Comparison of ENCODE assay signal across 11 cellular contexts in the genomic region with DNA sequence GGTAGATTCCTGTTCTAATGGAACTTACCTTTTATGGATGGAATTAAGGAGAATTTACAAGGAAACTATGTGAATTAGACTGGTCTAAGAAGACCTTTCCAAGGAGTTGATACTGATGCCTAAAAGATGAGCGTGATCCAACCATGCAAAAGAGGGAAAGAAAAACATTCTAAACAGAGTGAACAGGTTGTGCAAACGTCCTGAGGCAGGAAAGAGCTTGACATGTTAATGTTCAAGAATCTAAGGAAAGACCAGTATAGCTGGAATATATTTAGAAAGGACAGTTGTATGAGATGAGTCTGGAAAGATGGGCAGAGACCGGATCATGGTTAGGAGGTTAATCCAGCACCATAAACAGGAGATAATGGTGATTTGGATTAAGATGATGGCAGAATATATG. TPM values are rescaled to one million over a fixed set of nuclear protein-coding genes. Genes with fewer than 3 reads are reported as not detected.
A peak's percentile ranks its signal among the peaks of the same experiment; 100 is the strongest.
DNase-seq lines count a peak whose midpoint lies in the region; ATAC-seq and TF ChIP-seq lines count a peak whose summit lies in the region.
"Had no signal": no experiment of that assay in that cellular context is flagged by ENCODE, and none has a peak within 500 bp of the region (broad histone marks: within the 10 kb centered on the region; RNA-seq: fewer than 3 reads in every experiment).

No MANE protein-coding gene starts in this region.

- intact Hi-C loops in activated CD4-positive, alpha-beta T cell treated with anti-CD3 and anti-CD28 coated beads for 36 hours (cut with DNase I, micrococcal nuclease), result loop anchor here in 1 of 2 experiments (5.0 kb wide), 1 partner anchor 74 kb away; no protein-coding TSS in a partner anchor

- TF ChIP-seq CTCF in KMS-11 (conservative IDR thresholded peaks at IDR 0.05; ENCODE audit: low read depth, low read length) (no peak), neural crest cell (conservative IDR thresholded peaks at IDR 0.05) (no peak), omental fat pad (IDR thresholded peaks at IDR 0.05) (no peak)

- H3K27me3 Mint-ChIP-seq in activated CD4-positive, alpha-beta T cell treated with anti-CD3 and anti-CD28 coated beads for 36 hours, result no peaks in the 10 kb centered on the region
- H3K27me3 Mint-ChIP-seq in activated naive CD8-positive, alpha-beta T cell treated with anti-CD3 and anti-CD28 coated beads, Interleukin-2, amount 50 U/mL, for 24 hours, result no peaks in the 10 kb centered on the region
- H3K27me3 Mint-ChIP-seq in neural crest cell (ENCODE audit: low read depth), result no peaks in the 10 kb centered on the region

- peaks cover 47% of the 10 kb centered on the region for H3K4me1 Mint-ChIP-seq in activated CD4-positive, alpha-beta T cell treated with anti-CD3 and anti-CD28 coated beads for 36 hours
- peaks cover 54% of the 10 kb centered on the region for H3K4me1 Mint-ChIP-seq in activated naive CD8-positive, alpha-beta T cell treated with anti-CD3 and anti-CD28 coated beads, Interleukin-2, amount 50 U/mL, for 24 hours
- peaks cover 49% of the 10 kb centered on the region for H3K4me1 Mint-ChIP-seq in neural crest cell

- no peak for DNase-seq in activated CD4-positive, alpha-beta T cell treated with anti-CD3 and anti-CD28 coated beads for 36 hours
- DNase-seq in activated CD4-positive, alpha-beta T cell treated with anti-CD3 and anti-CD28 coated beads, Interleukin-2, amount 50 U/mL, for 4 hours, result no peak
- DNase-seq in activated naive CD8-positive, alpha-beta T cell treated with anti-CD3 and anti-CD28 coated beads, Interleukin-2, amount 50 U/mL, for 24 hours, result no peak
- DNase-seq in neural crest cell (ENCODE audit: low read depth, low spot score) (no peak), NOMO-1 (lab: John Stamatoyannopoulos, UW; ENCODE audit: unreplicated experiment in 2 of 2) (no peak), NCI-H2196 (lab: John Stamatoyannopoulos, UW; ENCODE audit: unreplicated experiment) (no peak), omental fat pad (ENCODE audit: low spot score) (no peak)
- DNase-seq: HCEC 1CT, sigmoid colon, testis had no signal

- POLR2A ChIA-PET in activated CD4-positive, alpha-beta T cell treated with anti-CD3 and anti-CD28 coated beads for 36 hours (lab: Charles Lee), result interaction anchor here (2.3 kb wide), 1 partner anchor 253 kb away, joined by 15 read pairs; a partner anchor contains a TSS

- H3K27ac ChIP-seq in KMS-11, result no peak overlapping the region
- H3K27ac ChIP-seq: sigmoid colon, testis had no signal

- CTCF ChIA-PET in activated CD4-positive, alpha-beta T cell treated with anti-CD3 and anti-CD28 coated beads for 36 hours (lab: Charles Lee), result interaction anchor here (1.0 to 2.6 kb wide), 5 partner anchors 36 to 347 kb away, joined by 3 to 14 read pairs (median 7); no protein-coding TSS in a partner anchor

- H3K4me1 ChIP-seq in KMS-11 (ENCODE audit: low read depth, poor library complexity, severe bottlenecking), result peaks cover 45% of the 10 kb centered on the region

- peaks cover 55% of the 10 kb centered on the region for H3K79me2 ChIP-seq in KMS-11 (ENCODE audit: insufficient read depth, low read depth)

- H3K27ac Mint-ChIP-seq in activated CD4-positive, alpha-beta T cell treated with anti-CD3 and anti-CD28 coated beads for 36 hours, result no peak overlapping the region
- H3K27ac Mint-ChIP-seq in activated naive CD8-positive, alpha-beta T cell treated with anti-CD3 and anti-CD28 coated beads, Interleukin-2, amount 50 U/mL, for 24 hours, result peak overlapping the region; percentile 1
- no peak overlapping the region for H3K27ac Mint-ChIP-seq in neural crest cell (ENCODE audit: unreplicated experiment)

- peak overlapping the region; percentile 64 for H3K4me2 ChIP-seq in KMS-11

- no peaks in the 10 kb centered on the region for H3K9me3 Mint-ChIP-seq in activated CD4-positive, alpha-beta T cell treated with anti-CD3 and anti-CD28 coated beads for 36 hours (ENCODE audit: low read depth)
- H3K9me3 Mint-ChIP-seq in activated naive CD8-positive, alpha-beta T cell treated with anti-CD3 and anti-CD28 coated beads, Interleukin-2, amount 50 U/mL, for 24 hours, result no peaks in the 10 kb centered on the region
- no peaks in the 10 kb centered on the region for H3K9me3 Mint-ChIP-seq in neural crest cell

- ATAC-seq in activated CD4-positive, alpha-beta T cell treated with anti-CD3 and anti-CD28 coated beads for 36 hours, result no peak
- no peak for ATAC-seq in activated naive CD8-positive, alpha-beta T cell treated with anti-CD3 and anti-CD28 coated beads, Interleukin-2, amount 50 U/mL, for 24 hours
- ATAC-seq in omental fat pad (ENCODE audit: low FRiP score), result no peak

- H3K36me3 ChIP-seq in KMS-11 (ENCODE audit: insufficient read depth), result no peaks in the 10 kb centered on the region
- H3K36me3 ChIP-seq: sigmoid colon had no signal

- no peaks in the 10 kb centered on the region for H4K20me1 ChIP-seq in KMS-11 (ENCODE audit: insufficient read depth)

- H3K9ac ChIP-seq in KMS-11, result no peak overlapping the region

- H3K27me3 ChIP-seq in KMS-11 (ENCODE audit: insufficient read depth, low read depth), result no peaks in the 10 kb centered on the region
- H3K27me3 ChIP-seq: sigmoid colon, testis had no signal

- no peak overlapping the region for H3K4me3 ChIP-seq in KMS-11 (IDR thresholded peaks at IDR 0.05; ENCODE audit: insufficient read depth, low read depth, low read length)
- H3K4me3 ChIP-seq: sigmoid colon had no signal

- H3K36me3 Mint-ChIP-seq in activated CD4-positive, alpha-beta T cell treated with anti-CD3 and anti-CD28 coated beads for 36 hours (ENCODE audit: low read depth), result no peaks in the 10 kb centered on the region
- peaks cover 12% of the 10 kb centered on the region for H3K36me3 Mint-ChIP-seq in activated naive CD8-positive, alpha-beta T cell treated with anti-CD3 and anti-CD28 coated beads, Interleukin-2, amount 50 U/mL, for 24 hours (ENCODE audit: low read depth)
- H3K36me3 Mint-ChIP-seq in neural crest cell (ENCODE audit: low read depth), result no peaks in the 10 kb centered on the region

- no peak overlapping the region for H2AFZ ChIP-seq in KMS-11 (ENCODE audit: low read depth)

- peak overlapping the region; percentile 91 for H3K4me3 Mint-ChIP-seq in activated CD4-positive, alpha-beta T cell treated with anti-CD3 and anti-CD28 coated beads for 36 hours
- H3K4me3 Mint-ChIP-seq in activated naive CD8-positive, alpha-beta T cell treated with anti-CD3 and anti-CD28 coated beads, Interleukin-2, amount 50 U/mL, for 24 hours, result peak overlapping the region; percentile 96
- peak overlapping the region; percentile 99 for H3K4me3 Mint-ChIP-seq in neural crest cell

RNA-seq across cellular contexts. Expression of a gene that starts 1.3 kb away (rescaled TPM):
- total RNA-seq in activated CD4-positive, alpha-beta T cell treated with anti-CD3 and anti-CD28 coated beads for 36 hours, result 10 to 100 TPM; 16.9 to 23.5 TPM
- total RNA-seq in neural crest cell, result 22.1 and 23.2 TPM in 2 replicates
- total RNA-seq in omental fat pad, result 1 to 10 TPM in 1 of 4 donors, under 1 TPM in 3; 0.13 to 4.1 (median 0.87) TPM

RNA-seq across cellular contexts. Expression of a gene that starts 2.6 kb away (rescaled TPM):
- total RNA-seq in activated CD4-positive, alpha-beta T cell treated with anti-CD3 and anti-CD28 coated beads for 36 hours, result 10 to 100 TPM; 18.2 to 23.4 TPM
- 57.7 and 59.8 TPM in 2 replicates for total RNA-seq in neural crest cell
- 10 to 100 TPM; 59.6 to 82.4 (median 68.8) TPM for total RNA-seq in omental fat pad
